In genomic region chr7:15783971-15784693, GRCh38 we compare ENCODE assay signal across 1 cellular context.
TF ChIP-seq lines count a peak whose summit lies in the region.

No MANE protein-coding gene starts in this region.

TF ChIP-seq in H1, 55 proteins besides CTCF, POLR2A, EP300 and RAD21:
- TF ChIP-seq POLR2AphosphoS5 (IDR thresholded peaks at IDR 0.05; ENCODE audit: low read depth, low read length) (no peak), NRF1 (IDR thresholded peaks at IDR 0.05; ENCODE audit: low read depth, low read length) (no peak), YY1 (IDR thresholded peaks at IDR 0.05; ENCODE audit: low read depth, low read length) (no peak), HDAC6 (IDR thresholded peaks at IDR 0.05; ENCODE audit: low read depth, low read length) (no peak), E2F6 (IDR thresholded peaks at IDR 0.05) (no peak), ZNF274 (IDR thresholded peaks at IDR 0.05; ENCODE audit: borderline replicate concordance, extremely low read depth, low read length) (no peak), GABPA (IDR thresholded peaks at IDR 0.05; ENCODE audit: borderline replicate concordance, insufficient read depth, low read length) (no peak), TBP (IDR thresholded peaks at IDR 0.05; ENCODE audit: low read depth, low read length) (no peak), SIX5 (IDR thresholded peaks at IDR 0.05; ENCODE audit: low read depth, low read length) (no peak), JUND (IDR thresholded peaks at IDR 0.05; ENCODE audit: low read length) (no peak), SUZ12 (IDR thresholded peaks at IDR 0.05; ENCODE audit: low read length) (no peak), POU5F1 (IDR thresholded peaks at IDR 0.05; ENCODE audit: low read depth, low read length) (no peak), CBX5 (IDR thresholded peaks at IDR 0.05; ENCODE audit: low read depth, low read length) (no peak), TCF12 (IDR thresholded peaks at IDR 0.05; ENCODE audit: low read depth, low read length) (no peak), KDM4A (IDR thresholded peaks at IDR 0.05; ENCODE audit: low read depth, low read length, severe bottlenecking) (no peak), RBBP5 (IDR thresholded peaks at IDR 0.05; ENCODE audit: borderline replicate concordance, low read depth, low read length) (no peak), USF2 (IDR thresholded peaks at IDR 0.05; ENCODE audit: low read length) (no peak), HDAC2 (IDR thresholded peaks at IDR 0.05; ENCODE audit: borderline replicate concordance in 1 of 2, low read depth in 2 of 2, low read length in 2 of 2) (no peak), CHD7 (IDR thresholded peaks at IDR 0.05; ENCODE audit: insufficient replicate concordance, low read length) (no peak)
